In genomic region chr11:14184548-14184947, GRCh38 we compare ENCODE assay signal across 30 cellular contexts.
DNase-seq lines count a peak whose midpoint lies in the region; ATAC-seq and TF ChIP-seq lines count a peak whose summit lies in the region.
"Had no signal": no experiment of that assay in that cellular context is flagged by ENCODE, and none has a peak within 500 bp of the region (broad histone marks: within the 10 kb centered on the region; RNA-seq: fewer than 3 reads in every experiment).

No MANE protein-coding gene starts in this region.

- no peaks in the 10 kb centered on the region for H3K27me3 ChIP-seq in adrenal gland
- H3K27me3 ChIP-seq: breast epithelium, gastrocnemius medialis, tibial artery had no signal

- no peaks in the 10 kb centered on the region for H3K9me3 ChIP-seq in adrenal gland (replicated peaks in 1 of 3)
- H3K9me3 ChIP-seq: breast epithelium, gastrocnemius medialis, tibial artery had no signal

- no peaks in the 10 kb centered on the region for H3K36me3 ChIP-seq in adrenal gland (replicated peaks in 1 of 2)
- H3K36me3 ChIP-seq: breast epithelium, gastrocnemius medialis, tibial artery had no signal

- H3K4me1 Mint-ChIP-seq in activated naive CD4-positive, alpha-beta T cell treated with anti-CD3 and anti-CD28 coated beads for 36 hours (ENCODE audit: low read depth): no peaks in the 10 kb centered on the region
- H3K4me1 Mint-ChIP-seq in natural killer cell: no peaks in the 10 kb centered on the region
- H3K4me1 Mint-ChIP-seq: activated B cell treated with CpG ODN at 0.5 μM for 24 hours; activated CD8-positive, alpha-beta memory T cell treated with anti-CD3 and anti-CD28 coated beads, Interleukin-2, amount 10 ng/mL, durations not matched to agents 7 days and 5 days had no signal

- peaks cover 2% of the 10 kb centered on the region for H3K36me3 Mint-ChIP-seq in activated naive CD4-positive, alpha-beta T cell treated with anti-CD3 and anti-CD28 coated beads for 36 hours (ENCODE audit: low read depth)
- H3K36me3 Mint-ChIP-seq in natural killer cell: no peaks in the 10 kb centered on the region
- H3K36me3 Mint-ChIP-seq: activated CD8-positive, alpha-beta memory T cell treated with anti-CD3 and anti-CD28 coated beads, Interleukin-2, amount 10 ng/mL, durations not matched to agents 7 days and 5 days had no signal

- no peak overlapping the region for H3K4me3 ChIP-seq in adrenal gland
- H3K4me3 ChIP-seq: breast epithelium, gastrocnemius medialis, PC-9, tibial artery had no signal

- intact Hi-C loops in adrenal gland (cut with DNase I) (no loop called here), natural killer cell (cut with micrococcal nuclease) (no loop called here)
- intact Hi-C loops in activated naive CD4-positive, alpha-beta T cell treated with anti-CD3 and anti-CD28 coated beads for 36 hours (cut with micrococcal nuclease): no loop called here

- WGBS in adrenal gland, 4 donors: 54 to 62% (median 59%) methylated on average over 2 of the region's 2 CpGs

- TF ChIP-seq CTCF in adrenal gland (IDR thresholded peaks at IDR 0.05) (no peak), natural killer cell (IDR thresholded peaks at IDR 0.05) (no peak)

- CTCF ChIA-PET in activated naive CD4-positive, alpha-beta T cell treated with anti-CD3 and anti-CD28 coated beads for 36 hours (lab: Charles Lee): interaction anchor here (0.5 to 1.0 kb wide), 2 partner anchors 10 to 64 kb away, joined by 3 to 4 read pairs; no protein-coding TSS in a partner anchor

- peak; percentile 40 for DNase-seq in AG08395 (ENCODE audit: low spot score)
- DNase-seq in adrenal gland: peak in 4 of 7 donors; percentile 7 to 27 (median 19)
- peak; percentile 6 for DNase-seq in glomerular visceral epithelial cell (ENCODE audit: extremely low spot score)
- peak; percentile 70 for DNase-seq in left kidney (ENCODE audit: low read depth, low spot score)
- no peak for DNase-seq in activated naive CD4-positive, alpha-beta T cell treated with anti-CD3 and anti-CD28 coated beads for 36 hours
- no peak for DNase-seq in natural killer cell
- DNase-seq in HuH-7.5 (ENCODE audit: low spot score): no peak
- DNase-seq: activated B cell treated with CpG ODN at 0.5 μM for 24 hours; activated CD4-positive, alpha-beta T cell treated with anti-CD3 and anti-CD28 coated beads, Interleukin-2, amount 50 U/mL, for 1 hour; activated CD8-positive, alpha-beta memory T cell treated with anti-CD3 and anti-CD28 coated beads, Interleukin-2, amount 10 ng/mL, durations not matched to agents 7 days and 5 days; activated naive CD4-positive, alpha-beta T cell; activated T-cell treated with anti-CD3 and anti-CD28 coated beads, Interleukin-2, amount 50 U/mL, for 72 hours; amygdala; CD8-positive, alpha-beta T cell; effector CD8-positive, alpha-beta T cell; gastrocnemius medialis; mammary epithelial cell; NCI-H1048; NCI-H187; NCI-H2171; NCI-H524; PC-9; posterior cingulate gyrus; SIG-M5 had no signal

- H3K4me3 Mint-ChIP-seq in activated naive CD4-positive, alpha-beta T cell treated with anti-CD3 and anti-CD28 coated beads for 36 hours: no peak overlapping the region
- H3K4me3 Mint-ChIP-seq in natural killer cell: no peak overlapping the region
- H3K4me3 Mint-ChIP-seq: activated B cell treated with CpG ODN at 0.5 μM for 24 hours; activated CD8-positive, alpha-beta memory T cell treated with anti-CD3 and anti-CD28 coated beads, Interleukin-2, amount 10 ng/mL, durations not matched to agents 7 days and 5 days; activated T-cell treated with anti-CD3 and anti-CD28 coated beads, Interleukin-2, amount 50 U/mL, for 72 hours; B cell; CD8-positive, alpha-beta T cell; stimulated activated naive CD8-positive, alpha-beta T cell treated with anti-CD3 and anti-CD28 coated beads, Interleukin-15, Interleukin-2, amounts not matched to agents 100 ng/mL and 50 ng/mL, for 24 hours had no signal

- TF ChIP-seq POLR2A in adrenal gland (IDR thresholded peaks at IDR 0.05): no peak

- H3K9me3 Mint-ChIP-seq in activated naive CD4-positive, alpha-beta T cell treated with anti-CD3 and anti-CD28 coated beads for 36 hours: no peaks in the 10 kb centered on the region
- no peaks in the 10 kb centered on the region for H3K9me3 Mint-ChIP-seq in natural killer cell
- H3K9me3 Mint-ChIP-seq: activated B cell treated with CpG ODN at 0.5 μM for 24 hours; activated T-cell treated with anti-CD3 and anti-CD28 coated beads, Interleukin-2, amount 50 U/mL, for 72 hours; CD8-positive, alpha-beta T cell; stimulated activated naive CD8-positive, alpha-beta T cell treated with anti-CD3 and anti-CD28 coated beads, Interleukin-15, Interleukin-2, amounts not matched to agents 100 ng/mL and 50 ng/mL, for 24 hours had no signal

- peaks cover 4 to 9% of the 10 kb centered on the region in 2 donors for H3K4me1 ChIP-seq in adrenal gland (replicated peaks in 1 of 2)
- H3K4me1 ChIP-seq: breast epithelium had no signal

- H3K27ac ChIP-seq in adrenal gland: peak overlapping the region in 1 of 5 donors; percentile 54
- H3K27ac ChIP-seq: breast epithelium, epithelial cell of prostate, gastrocnemius medialis, PC-9, tibial artery had no signal

- no peaks in the 10 kb centered on the region for H3K27me3 Mint-ChIP-seq in activated naive CD4-positive, alpha-beta T cell treated with anti-CD3 and anti-CD28 coated beads for 36 hours (ENCODE audit: low read depth)
- peaks cover 11 to 19% of the 10 kb centered on the region in 2 donors for H3K27me3 Mint-ChIP-seq in natural killer cell (ENCODE audit: low read depth in 2 of 2)
- H3K27me3 Mint-ChIP-seq: activated CD8-positive, alpha-beta memory T cell treated with anti-CD3 and anti-CD28 coated beads, Interleukin-2, amount 10 ng/mL, durations not matched to agents 7 days and 5 days; stimulated activated naive CD8-positive, alpha-beta T cell treated with anti-CD3 and anti-CD28 coated beads, Interleukin-15, Interleukin-2, amounts not matched to agents 100 ng/mL and 50 ng/mL, for 24 hours had no signal

- ATAC-seq in GM19023 (IDR thresholded peaks at IDR 0.05; ENCODE audit: unreplicated experiment) (no peak), natural killer cell (no peak)
- ATAC-seq: activated CD8-positive, alpha-beta memory T cell treated with anti-CD3 and anti-CD28 coated beads, Interleukin-2, amount 10 ng/mL, durations not matched to agents 7 days and 5 days; activated T-cell treated with anti-CD3 and anti-CD28 coated beads, Interleukin-2, amount 50 U/mL, for 72 hours; CD8-positive, alpha-beta T cell; gastrocnemius medialis had no signal

- H3K27ac Mint-ChIP-seq in activated naive CD4-positive, alpha-beta T cell treated with anti-CD3 and anti-CD28 coated beads for 36 hours: no peak overlapping the region
- H3K27ac Mint-ChIP-seq in natural killer cell: no peak overlapping the region
- H3K27ac Mint-ChIP-seq: activated B cell treated with CpG ODN at 0.5 μM for 24 hours; activated CD8-positive, alpha-beta memory T cell treated with anti-CD3 and anti-CD28 coated beads, Interleukin-2, amount 10 ng/mL, durations not matched to agents 7 days and 5 days; activated T-cell treated with anti-CD3 and anti-CD28 coated beads, Interleukin-2, amount 50 U/mL, for 72 hours; B cell; CD8-positive, alpha-beta T cell; stimulated activated naive CD8-positive, alpha-beta T cell treated with anti-CD3 and anti-CD28 coated beads, Interleukin-15, Interleukin-2, amounts not matched to agents 100 ng/mL and 50 ng/mL, for 24 hours had no signal

Comparison
In these comparisons a context has a peak if more than half of its experiments do, and no peak if none do; other contexts are left out.
1. DNase-seq: peak in AG08395 (single experiment), adrenal gland (4 of 7), glomerular visceral epithelial cell (single experiment) and left kidney (single experiment); none in activated naive CD4-positive, alpha-beta T cell treated with anti-CD3 and anti-CD28 coated beads for 36 hours (single experiment), natural killer cell (single experiment) and HuH-7.5 (single experiment).